ENCODE assay signal across 20 cellular contexts in the genomic region with DNA sequence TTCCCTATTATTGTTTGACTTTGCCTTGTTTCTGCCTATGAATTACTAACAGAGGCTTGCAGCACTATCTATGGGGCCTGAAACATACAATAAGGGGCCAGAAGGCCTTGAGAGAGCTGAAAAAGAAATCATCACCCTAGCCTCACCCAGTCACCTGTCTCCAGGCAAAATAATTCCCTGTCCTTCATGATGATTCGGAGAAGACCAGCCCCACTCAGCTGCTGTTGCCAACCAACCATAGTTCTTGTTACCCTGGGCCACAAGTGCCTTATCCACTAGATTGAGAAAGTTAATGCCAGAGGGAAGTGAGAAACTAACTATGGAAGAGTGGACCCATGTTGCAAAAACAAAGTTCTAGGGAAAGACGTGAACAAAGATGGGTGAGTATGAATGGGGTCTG.
DNase-seq lines count a peak whose midpoint lies in the region; ATAC-seq, FAIRE-seq and TF ChIP-seq lines count a peak whose summit lies in the region.
"Had no signal": no experiment of that assay in that cellular context is flagged by ENCODE, and none has a peak within 500 bp of the region (broad histone marks: within the 10 kb centered on the region; RNA-seq: fewer than 3 reads in every experiment).

No MANE protein-coding gene starts in this region.

- peak; percentile 23 for FAIRE-seq in A549 (lab: Jason Lieb, UNC)

- peaks cover 35% of the 10 kb centered on the region for H3K4me1 Mint-ChIP-seq in activated B cell treated with CpG ODN at 0.5 μM for 24 hours
- peaks cover 65% of the 10 kb centered on the region for H3K4me1 Mint-ChIP-seq in activated T-cell treated with anti-CD3 and anti-CD28 coated beads, Interleukin-2, amount 50 U/mL, for 24 hours (ENCODE audit: low read depth)

- 64% methylated on average over 2 of the region's 2 CpGs for WGBS in A549 (ENCODE audit: missing lambda C conversion rate)

- DNase-seq in DMS 273 (lab: John Stamatoyannopoulos, UW; ENCODE audit: unreplicated experiment) (peak; percentile 47), DMS 273 treated with DMSO at 0.1 percent for 48 hours (lab: John Stamatoyannopoulos, UW) (no peak), A549 (ENCODE audit: low read depth in 1 of 2, low spot score in 1 of 2) (no peak), activated B cell treated with CpG ODN at 0.5 μM for 24 hours (no peak), left kidney (ENCODE audit: low read depth, low spot score) (peak; percentile 11), NCI-H1436 (lab: John Stamatoyannopoulos, UW) (no peak)
- DNase-seq in activated T-cell treated with anti-CD3 and anti-CD28 coated beads, Interleukin-2, amount 50 U/mL, for 24 hours, result no peak
- DNase-seq: activated naive CD8-positive, alpha-beta T cell treated with anti-CD3 and anti-CD28 coated beads for 36 hours; effector CD8-positive, alpha-beta T cell; erythroblast; foreskin fibroblast; lower lobe of right lung; NCI-H1105; NCI-H2171 treated with DMSO at 0.1 percent for 48 hours; NCI-H524 treated with DMSO at 0.1 percent for 48 hours; occipital lobe; stimulated activated CD4-positive, alpha-beta T cell treated with anti-CD3 and anti-CD28 coated beads, Interleukin-2, amount 100 ng/mL, for 48 hours; stimulated activated naive CD4-positive, alpha-beta T cell treated with Interleukin-2 at 50 U/mL for 16 hours had no signal

- CTCF ChIA-PET in A549 (lab: Yijun Ruan, JAX), result interaction anchor here (1.3 to 2.6 kb wide), 4 partner anchors 17 to 128 kb away, joined by 3 to 8 read pairs (median 5); no protein-coding TSS in a partner anchor
- CTCF ChIA-PET in activated B cell treated with CpG ODN at 0.5 μM for 24 hours (lab: Charles Lee), result no interaction called here

- no peaks in the 10 kb centered on the region for H3K9me3 Mint-ChIP-seq in activated B cell treated with CpG ODN at 0.5 μM for 24 hours
- no peaks in the 10 kb centered on the region for H3K9me3 Mint-ChIP-seq in activated T-cell treated with anti-CD3 and anti-CD28 coated beads, Interleukin-2, amount 50 U/mL, for 24 hours
- H3K9me3 Mint-ChIP-seq: activated naive CD8-positive, alpha-beta T cell treated with anti-CD3 and anti-CD28 coated beads for 36 hours had no signal

- no peak for TF ChIP-seq POLR2A in A549 (IDR thresholded peaks at IDR 0.05; ENCODE audit: low read length)

- ATAC-seq in A549 (no peak), activated B cell treated with CpG ODN at 0.5 μM for 24 hours (ENCODE audit: low read depth) (no peak), HG03439 (IDR thresholded peaks at IDR 0.05; ENCODE audit: unreplicated experiment) (no peak)
- ATAC-seq: lower lobe of right lung had no signal

- POLR2A ChIA-PET in A549 (lab: Yijun Ruan, JAX) (interaction anchor here (1.4 kb wide), 1 partner anchor 127 kb away, joined by 4 read pairs; no protein-coding TSS in a partner anchor), activated B cell treated with CpG ODN at 0.5 μM for 24 hours (lab: Charles Lee) (interaction anchor here (0.6 to 3.2 kb wide), 8 partner anchors 10 to 119 kb away, joined by 3 to 20 read pairs (median 4); no protein-coding TSS in a partner anchor)

- H3K4me3 ChIP-seq in A549, result no peak overlapping the region
- H3K4me3 ChIP-seq: lower lobe of right lung had no signal

- H3K4me2 ChIP-seq in A549, result 0 out of 3 replicates have a peak overlapping the region, but pooled peaks have one; percentile 3

- intact Hi-C loops in activated B cell treated with CpG ODN at 0.5 μM for 24 hours (cut with micrococcal nuclease), result no loop called here

- peaks cover 75% of the 10 kb centered on the region for H3K4me1 ChIP-seq in A549

- no peak for TF ChIP-seq RAD21 in A549 (conservative IDR thresholded peaks at IDR 0.05 in 1 of 2, IDR thresholded peaks at IDR 0.05 in 1 of 2)

- no peak for TF ChIP-seq CTCF in A549 (IDR thresholded peaks at IDR 0.05)
- TF ChIP-seq CTCF in activated B cell treated with CpG ODN at 0.5 μM for 24 hours (IDR thresholded peaks at IDR 0.05), result no peak

- H3K9me3 ChIP-seq in A549, result no peaks in the 10 kb centered on the region
- H3K9me3 ChIP-seq: lower lobe of right lung had no signal

- TF ChIP-seq EP300 in A549 (IDR thresholded peaks at IDR 0.05), result no peak

- H3K27me3 Mint-ChIP-seq in activated B cell treated with CpG ODN at 0.5 μM for 24 hours, result no peaks in the 10 kb centered on the region
- H3K27me3 Mint-ChIP-seq in activated T-cell treated with anti-CD3 and anti-CD28 coated beads, Interleukin-2, amount 50 U/mL, for 24 hours, result no peaks in the 10 kb centered on the region
- H3K27me3 Mint-ChIP-seq: activated naive CD8-positive, alpha-beta T cell treated with anti-CD3 and anti-CD28 coated beads for 36 hours had no signal

- H3K27ac ChIP-seq in A549, result peak overlapping the region; percentile 69 to 80
- H3K27ac ChIP-seq: 22Rv1, lower lobe of right lung had no signal

- peaks cover 13% of the 10 kb centered on the region for H3K36me3 Mint-ChIP-seq in activated B cell treated with CpG ODN at 0.5 μM for 24 hours (ENCODE audit: low read depth)
- no peaks in the 10 kb centered on the region for H3K36me3 Mint-ChIP-seq in activated T-cell treated with anti-CD3 and anti-CD28 coated beads, Interleukin-2, amount 50 U/mL, for 24 hours (ENCODE audit: low read depth)
- H3K36me3 Mint-ChIP-seq: activated naive CD8-positive, alpha-beta T cell treated with anti-CD3 and anti-CD28 coated beads for 36 hours had no signal

- H3K4me3 Mint-ChIP-seq in activated B cell treated with CpG ODN at 0.5 μM for 24 hours, result no peak overlapping the region
- H3K4me3 Mint-ChIP-seq in activated T-cell treated with anti-CD3 and anti-CD28 coated beads, Interleukin-2, amount 50 U/mL, for 24 hours, result no peak overlapping the region
- H3K4me3 Mint-ChIP-seq: activated naive CD8-positive, alpha-beta T cell treated with anti-CD3 and anti-CD28 coated beads for 36 hours had no signal

- H3K27ac Mint-ChIP-seq in activated B cell treated with CpG ODN at 0.5 μM for 24 hours, result peak overlapping the region; percentile 54
- H3K27ac Mint-ChIP-seq in activated T-cell treated with anti-CD3 and anti-CD28 coated beads, Interleukin-2, amount 50 U/mL, for 24 hours, result no peak overlapping the region
- H3K27ac Mint-ChIP-seq: activated naive CD8-positive, alpha-beta T cell treated with anti-CD3 and anti-CD28 coated beads for 36 hours had no signal

TF ChIP-seq in A549, 52 proteins besides CTCF, POLR2A, EP300 and RAD21:
- TF ChIP-seq SREBF2 (IDR thresholded peaks at IDR 0.05), result no peak
- TF ChIP-seq, protein P1, sequence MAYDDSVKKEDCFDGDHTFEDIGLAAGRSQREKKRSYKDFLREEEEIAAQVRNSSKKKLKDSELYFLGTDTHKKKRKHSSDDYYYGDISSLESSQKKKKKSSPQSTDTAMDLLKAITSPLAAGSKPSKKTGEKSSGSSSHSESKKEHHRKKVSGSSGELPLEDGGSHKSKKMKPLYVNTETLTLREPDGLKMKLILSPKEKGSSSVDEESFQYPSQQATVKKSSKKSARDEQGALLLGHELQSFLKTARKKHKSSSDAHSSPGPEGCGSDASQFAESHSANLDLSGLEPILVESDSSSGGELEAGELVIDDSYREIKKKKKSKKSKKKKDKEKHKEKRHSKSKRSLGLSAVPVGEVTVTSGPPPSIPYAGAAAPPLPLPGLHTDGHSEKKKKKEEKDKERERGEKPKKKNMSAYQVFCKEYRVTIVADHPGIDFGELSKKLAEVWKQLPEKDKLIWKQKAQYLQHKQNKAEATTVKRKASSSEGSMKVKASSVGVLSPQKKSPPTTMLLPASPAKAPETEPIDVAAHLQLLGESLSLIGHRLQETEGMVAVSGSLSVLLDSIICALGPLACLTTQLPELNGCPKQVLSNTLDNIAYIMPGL (CRISPR knock-in tag; IDR thresholded peaks at IDR 0.05; ENCODE audit: borderline replicate concordance), result no peak
- peak; percentile 93 for TF ChIP-seq RFX5 (IDR thresholded peaks at IDR 0.05)
- TF ChIP-seq, protein P2, sequence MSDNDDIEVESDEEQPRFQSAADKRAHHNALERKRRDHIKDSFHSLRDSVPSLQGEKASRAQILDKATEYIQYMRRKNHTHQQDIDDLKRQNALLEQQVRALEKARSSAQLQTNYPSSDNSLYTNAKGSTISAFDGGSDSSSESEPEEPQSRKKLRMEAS (IDR thresholded peaks at IDR 0.05), result no peak
- no peak for TF ChIP-seq CBX2 (IDR thresholded peaks at IDR 0.05; ENCODE audit: borderline replicate concordance, low read depth)

Comparison
In these comparisons a context has a peak if more than half of its experiments do, and no peak if none do; other contexts are left out.
1. DNase-seq: peak in DMS 273 (single experiment) and left kidney (single experiment); none in DMS 273 treated with DMSO at 0.1 percent for 48 hours (single experiment), A549 (0 of 2), activated B cell treated with CpG ODN at 0.5 μM for 24 hours (single experiment), activated T-cell treated with anti-CD3 and anti-CD28 coated beads, Interleukin-2, amount 50 U/mL, for 24 hours (single experiment) and NCI-H1436 (single experiment).